Comparison of ENCODE assay signal across 8 cellular contexts in genomic region chr4:185142911-185143595, GRCh38. TPM values are rescaled to one million over a fixed set of nuclear protein-coding genes. Genes with fewer than 3 reads are reported as not detected.
DNase-seq lines count a peak whose midpoint lies in the region; ATAC-seq and TF ChIP-seq lines count a peak whose summit lies in the region.

TSS of gene SLC25A4 (plus strand) at chr4:185143266. CDS start at chr4:185143373, 107 bp downstream.

- H3K4me1 ChIP-seq in Panc1 (ENCODE audit: control insufficient read depth, insufficient read depth, low read length) = no peaks in the 10 kb centered on the region; the same call in 1 of the 2 replicates
- peaks cover 4 to 13% of the 10 kb centered on the region in 2 donors for H3K4me1 ChIP-seq in naive thymus-derived CD4-positive, alpha-beta T cell (ENCODE audit: control insufficient read depth in 2 of 2, insufficient read depth in 2 of 2, low read length in 2 of 2)

- POLR2A ChIA-PET in Panc1 (lab: Charles Lee) = interaction anchor here (0.6 to 0.7 kb wide), 2 partner anchors 843 to 1422 kb away, joined by 3 read pairs; no protein-coding TSS in a partner anchor
- POLR2A ChIA-PET in naive thymus-derived CD4-positive, alpha-beta T cell (lab: Charles Lee) = interaction anchor here (0.6 to 1.7 kb wide), 6 partner anchors 23 to 283 kb away, joined by 3 to 6 read pairs (median 4); partner anchors contain the start of gene UFSP2

- H3K4me1 Mint-ChIP-seq in Calu3 (ENCODE audit: low read depth, unreplicated experiment) = peaks cover 7% of the 10 kb centered on the region
- H3K4me1 Mint-ChIP-seq in naive thymus-derived CD4-positive, alpha-beta T cell = peaks cover 11 to 15% (median 12%) of the 10 kb centered on the region in 7 donors

- peak within 1 kb of the TSS; percentile 59 to 67 for H3K4me3 ChIP-seq in Panc1 (ENCODE audit: low read depth in 2 of 2, low read length in 2 of 2)
- H3K4me3 ChIP-seq in naive thymus-derived CD4-positive, alpha-beta T cell (ENCODE audit: low read length) = peak within 1 kb of the TSS; percentile 57

- H3K27me3 Mint-ChIP-seq in Calu3 (ENCODE audit: unreplicated experiment) = no peaks in the 10 kb centered on the region
- H3K27me3 Mint-ChIP-seq in naive thymus-derived CD4-positive, alpha-beta T cell = peaks cover 15 to 69% (median 26%) of the 10 kb centered on the region in 5 donors

- peak; percentile 86 for DNase-seq in Calu3
- peak; percentile 60 for DNase-seq in HT-29 (ENCODE audit: low spot score)
- no peak for DNase-seq in Panc1 (ENCODE audit: low read depth, low spot score)
- peak; percentile 70 for DNase-seq in activated T-helper 1 cell treated with Interleukin-2 at 50 U/mL for 16 hours (ENCODE audit: low read depth)
- peak; percentile 66 for DNase-seq in fibroblast of gingiva (ENCODE audit: low read depth)
- peak; percentile 68 to 81 (median 75) for DNase-seq in naive thymus-derived CD4-positive, alpha-beta T cell
- peak; percentile 62 to 77 (median 70) for DNase-seq in stimulated activated naive CD4-positive, alpha-beta T cell (lab: John Stamatoyannopoulos, UW)

- H3K27ac ChIP-seq in Panc1 (ENCODE audit: low read length) = peak within 1 kb of the TSS; percentile 74
- peak within 1 kb of the TSS; percentile 52 for H3K27ac ChIP-seq in naive thymus-derived CD4-positive, alpha-beta T cell (ENCODE audit: low read depth, low read length)

- H3K36me3 ChIP-seq in Panc1 (ENCODE audit: control insufficient read depth, insufficient read depth, low read length) = no peaks in the 10 kb centered on the region
- H3K36me3 ChIP-seq in naive thymus-derived CD4-positive, alpha-beta T cell (ENCODE audit: control insufficient read depth in 2 of 3, insufficient read depth in 3 of 3, low read length in 3 of 3) = no peaks in the 10 kb centered on the region

- ATAC-seq in GM19467 (IDR thresholded peaks at IDR 0.05; ENCODE audit: unreplicated experiment) (peak; percentile 97), Panc1 (peak; percentile 98)
- peak; percentile 95 for ATAC-seq in naive thymus-derived CD4-positive, alpha-beta T cell

- in situ Hi-C loops in Panc1 (cut with HindIII; ENCODE audit: low pct_unique_long_range_greater_than_20kb, low sequenced_read_pairs) = no loop called here

- H3K36me3 Mint-ChIP-seq in Calu3 (ENCODE audit: insufficient read depth, unreplicated experiment) = peaks cover 26% of the 10 kb centered on the region
- H3K36me3 Mint-ChIP-seq in naive thymus-derived CD4-positive, alpha-beta T cell = peaks cover 0 to 4% (median 0%) of the 10 kb centered on the region in 5 donors

- H3K9me3 Mint-ChIP-seq in Calu3 (ENCODE audit: low read depth, unreplicated experiment) = no peaks in the 10 kb centered on the region
- H3K9me3 Mint-ChIP-seq in naive thymus-derived CD4-positive, alpha-beta T cell = peaks cover 0 to 1% (median 0%) of the 10 kb centered on the region in 11 donors

- BruUV-seq in Calu3 (replicated peaks; lab: Mats Ljungman, UMichigan) (no TSS peak), Panc1 (replicated peaks; lab: Mats Ljungman, UMichigan) (no TSS peak)

- TF ChIP-seq CTCF in Calu3 (IDR thresholded peaks at IDR 0.05; ENCODE audit: unreplicated experiment) = no peak
- TF ChIP-seq CTCF in Panc1 (IDR thresholded peaks at IDR 0.05) = peak; percentile 61

- intact Hi-C loops in Calu3 (cut with micrococcal nuclease; ENCODE audit: unreplicated experiment) (no loop called here), Panc1 (cut with micrococcal nuclease; ENCODE audit: unreplicated experiment) (no loop called here)
- intact Hi-C loops in naive thymus-derived CD4-positive, alpha-beta T cell (cut with micrococcal nuclease) = loop anchor here (1.0 to 5.0 kb wide), 12 partner anchors 14 to 669 kb away; partner anchors contain the start of genes ACSL1 (in 1 of the 2), ANKRD37 (in 1 of the 2), CASP3 (in 1 of the 2) and CCDC110 (in 1 of the 2)

- no peaks in the 10 kb centered on the region for H3K27me3 ChIP-seq in Panc1 (ENCODE audit: control insufficient read depth, insufficient read depth, low read length)
- H3K27me3 ChIP-seq in naive thymus-derived CD4-positive, alpha-beta T cell (ENCODE audit: control insufficient read depth in 2 of 2, insufficient read depth in 2 of 2, low read length in 2 of 2) = peaks cover 0 to 3% of the 10 kb centered on the region in 2 donors

- no peaks in the 10 kb centered on the region for H3K9me3 ChIP-seq in Panc1 (ENCODE audit: control insufficient read depth, insufficient read depth, low read depth, low read length)
- no peaks in the 10 kb centered on the region for H3K9me3 ChIP-seq in naive thymus-derived CD4-positive, alpha-beta T cell (ENCODE audit: control insufficient read depth in 2 of 3, low read length in 3 of 3)

- peak within 1 kb of the TSS; percentile 77 for H3K4me3 Mint-ChIP-seq in Calu3 (ENCODE audit: low read depth, unreplicated experiment)
- H3K4me3 Mint-ChIP-seq in naive thymus-derived CD4-positive, alpha-beta T cell = peak within 1 kb of the TSS; percentile 84 to 95 (median 90)

- H3K27ac Mint-ChIP-seq in Calu3 (ENCODE audit: unreplicated experiment) = peak within 1 kb of the TSS; percentile 86
- peak within 1 kb of the TSS in 7 of 9 donors; percentile 4 to 89 (median 83) for H3K27ac Mint-ChIP-seq in naive thymus-derived CD4-positive, alpha-beta T cell

- CTCF ChIA-PET in Calu3 (lab: Charles Lee) = interaction anchor here (1.5 kb wide), 1 partner anchor 9 kb away, joined by 6 read pairs; no protein-coding TSS in a partner anchor
- CTCF ChIA-PET in Panc1 (lab: Charles Lee) = interaction anchor here (0.6 to 1.1 kb wide), 3 partner anchors 15 to 163 kb away, joined by 3 to 4 read pairs (median 4); no protein-coding TSS in a partner anchor
- CTCF ChIA-PET in naive thymus-derived CD4-positive, alpha-beta T cell (lab: Charles Lee) = interaction anchor here (0.6 to 1.7 kb wide), 5 partner anchors 9 to 87 kb away, joined by 3 to 5 read pairs (median 4); partner anchors contain the start of gene SNX25

RNA-seq across cellular contexts. Expression of gene SLC25A4, which starts in this region (rescaled TPM):
- total RNA-seq in Calu3 (2022) (15.2 and 17.8 TPM in 2 replicates), Panc1 (2021; ENCODE audit: unreplicated experiment) (18.6 TPM)
- total RNA-seq in HT-29 (2014; rRNA removed; shearing (Covaris generic)) = 11.6 and 12.8 TPM in 2 replicates
- 26.4 TPM for polyA plus RNA-seq in Panc1 (2012; ENCODE audit: insufficient read length)
- total RNA-seq in naive thymus-derived CD4-positive, alpha-beta T cell = 1 to 10 TPM in 4 of 5 experiments, under 1 TPM in 1; 0.60 to 7.2 (median 4.9) TPM
- 1 to 10 TPM; 2.7 to 3.8 TPM for polyA plus RNA-seq in naive thymus-derived CD4-positive, alpha-beta T cell

Comparison
In these comparisons a context has a peak if more than half of its experiments do, and no peak if none do; other contexts are left out.
1. intact Hi-C loops: an anchor here in naive thymus-derived CD4-positive, alpha-beta T cell (1.0 to 5.0 kb wide); none called in Calu3 and Panc1.